Comparison of ENCODE assay signal across 15 cellular contexts in genomic region chr10:88110822-88111221, GRCh38.
DNase-seq lines count a peak whose midpoint lies in the region; ATAC-seq, FAIRE-seq and TF ChIP-seq lines count a peak whose summit lies in the region.
"Had no signal": no experiment of that assay in that cellular context is flagged by ENCODE, and none has a peak within 500 bp of the region (broad histone marks: within the 10 kb centered on the region; RNA-seq: fewer than 3 reads in every experiment).

No MANE protein-coding gene starts in this region.

- H3K9me3 ChIP-seq in mesodermal cell (ENCODE audit: control insufficient read depth, low read length): no peaks in the 10 kb centered on the region
- H3K9me3 ChIP-seq: sigmoid colon had no signal

- 100% methylated on average over 1 to 2 of the region's 3 CpGs for WGBS in mesodermal cell (ENCODE audit: insufficient coverage in 2 of 2), 2 experiments

- H3K4me1 Mint-ChIP-seq in GM23338: peaks cover 19% of the 10 kb centered on the region

- peaks cover 8% of the 10 kb centered on the region for H3K9me2 ChIP-seq in GM23338 (ENCODE audit: insufficient read depth)

- ATAC-seq in GM23338: no peak
- ATAC-seq: T-helper 17 cell had no signal

- peaks cover 15% of the 10 kb centered on the region for H3K4me1 ChIP-seq in ACC112 (ENCODE audit: control insufficient read depth, insufficient read depth, low read length, unreplicated experiment)
- H3K4me1 ChIP-seq in mesodermal cell (ENCODE audit: control insufficient read depth, insufficient read depth, low read length, poor library complexity, severe bottlenecking): peaks cover 23% of the 10 kb centered on the region
- no peaks in the 10 kb centered on the region; the same call in 1 of the 2 replicates for H3K4me1 ChIP-seq in GM23338 (ENCODE audit: insufficient read depth)
- H3K4me1 ChIP-seq: sigmoid colon had no signal

- peaks cover 2% of the 10 kb centered on the region for H3K27me3 Mint-ChIP-seq in GM23338 (ENCODE audit: insufficient read depth, low read depth, poor library complexity)
- H3K27me3 Mint-ChIP-seq: dendritic cell treated with granulocyte-macrophage colony-stimulating factor and Interleukin-4, amounts not matched to agents 40 ng/mL and 50 ng/mL, for 4 days; T-helper 17 cell had no signal

- H3K4me3 ChIP-seq in ACC112 (ENCODE audit: low read depth, low read length): peak overlapping the region; percentile 7; the same call in 1 of the 2 replicates
- no peak overlapping the region for H3K4me3 ChIP-seq in mesodermal cell (ENCODE audit: extremely low read depth, insufficient read depth, low read length, poor library complexity, severe bottlenecking)
- H3K4me3 ChIP-seq in GM23338: no peak overlapping the region
- H3K4me3 ChIP-seq: sigmoid colon had no signal

- DNase-seq in GM18507 (ENCODE audit: extremely low spot score, insufficient read length, low read depth): no peak
- peak; percentile 36 for DNase-seq in M059J (ENCODE audit: low read depth)
- no peak for DNase-seq in D341Med (ENCODE audit: low spot score)
- no peak for DNase-seq in NCI-H524 (lab: John Stamatoyannopoulos, UW)
- DNase-seq in GM23338 (ENCODE audit: low spot score): no peak
- no peak for DNase-seq in NCI-H82 treated with DMSO at 0.1 percent for 48 hours (lab: John Stamatoyannopoulos, UW; ENCODE audit: unreplicated experiment)
- DNase-seq: activated CD4-positive, alpha-beta T cell treated with anti-CD3 and anti-CD28 coated beads for 1 hour; glutamatergic neuron; midbrain; occipital lobe; sigmoid colon; T-helper 17 cell had no signal

- H3K4me3 Mint-ChIP-seq in GM23338: no peak overlapping the region
- H3K4me3 Mint-ChIP-seq: dendritic cell treated with granulocyte-macrophage colony-stimulating factor and Interleukin-4, amounts not matched to agents 40 ng/mL and 50 ng/mL, for 4 days; T-helper 17 cell had no signal

- no peaks in the 10 kb centered on the region for H3F3A ChIP-seq in GM23338 (replicated peaks; ENCODE audit: low read depth)

- H3K36me3 ChIP-seq in ACC112 (ENCODE audit: insufficient read depth, low read length) (no peaks in the 10 kb centered on the region), mesodermal cell (ENCODE audit: control insufficient read depth, insufficient read depth, low read length) (no peaks in the 10 kb centered on the region), GM23338 (ENCODE audit: insufficient read depth) (no peaks in the 10 kb centered on the region; the same call in 1 of the 2 replicates)
- H3K36me3 ChIP-seq: sigmoid colon had no signal

- no peaks in the 10 kb centered on the region for H4K20me1 ChIP-seq in GM23338 (replicated peaks; ENCODE audit: insufficient read depth)

- H3K4me2 ChIP-seq in GM23338: no peak overlapping the region

- peak overlapping the region; percentile 22; the same call in 1 of the 2 replicates for H3K27ac ChIP-seq in ACC112 (ENCODE audit: low read depth, low read length)
- H3K27ac ChIP-seq in mesodermal cell (ENCODE audit: low read depth, low read length, severe bottlenecking): peak overlapping the region; percentile 54
- no peak overlapping the region for H3K27ac ChIP-seq in GM23338 (ENCODE audit: low read depth)
- H3K27ac ChIP-seq: sigmoid colon had no signal

- no peaks in the 10 kb centered on the region for H3K79me2 ChIP-seq in ACC112 (ENCODE audit: control insufficient read depth, insufficient read depth, low read length, unreplicated experiment)
- no peaks in the 10 kb centered on the region for H3K79me2 ChIP-seq in GM23338 (replicated peaks; ENCODE audit: insufficient read depth)

- H3K27ac Mint-ChIP-seq in GM23338: no peak overlapping the region
- H3K27ac Mint-ChIP-seq: dendritic cell treated with granulocyte-macrophage colony-stimulating factor and Interleukin-4, amounts not matched to agents 40 ng/mL and 50 ng/mL, for 4 days; T-helper 17 cell had no signal

- no peak for TF ChIP-seq CTCF in GM23338 (conservative IDR thresholded peaks at IDR 0.05; ENCODE audit: low read depth in 2 of 2)

- H2AFZ ChIP-seq in ACC112 (ENCODE audit: low read length, unreplicated experiment) (no peak overlapping the region), GM23338 (no peak overlapping the region)

- H3K36me3 Mint-ChIP-seq in GM23338 (ENCODE audit: low read depth): no peaks in the 10 kb centered on the region

- H3K9me3 Mint-ChIP-seq in GM23338: no peaks in the 10 kb centered on the region
- H3K9me3 Mint-ChIP-seq: dendritic cell treated with granulocyte-macrophage colony-stimulating factor and Interleukin-4, amounts not matched to agents 40 ng/mL and 50 ng/mL, for 4 days had no signal

- no peaks in the 10 kb centered on the region for H3K27me3 ChIP-seq in ACC112 (ENCODE audit: insufficient read depth, low read length)
- H3K27me3 ChIP-seq in GM23338 (ENCODE audit: insufficient read depth): no peaks in the 10 kb centered on the region
- H3K27me3 ChIP-seq: sigmoid colon had no signal

- FAIRE-seq in GM18507 (lab: Jason Lieb, UNC): peak; percentile 96

TF ChIP-seq in GM23338, 12 proteins besides CTCF, POLR2A, EP300 and RAD21:
- no peak for TF ChIP-seq ZNF114 (CRISPR knock-in tag; IDR thresholded peaks at IDR 0.05)
- TF ChIP-seq EZH2 (IDR thresholded peaks at IDR 0.05; ENCODE audit: low read depth, unreplicated experiment): no peak
- TF ChIP-seq NANOG (IDR thresholded peaks at IDR 0.05; ENCODE audit: borderline replicate concordance): no peak
- TF ChIP-seq, protein P1, sequence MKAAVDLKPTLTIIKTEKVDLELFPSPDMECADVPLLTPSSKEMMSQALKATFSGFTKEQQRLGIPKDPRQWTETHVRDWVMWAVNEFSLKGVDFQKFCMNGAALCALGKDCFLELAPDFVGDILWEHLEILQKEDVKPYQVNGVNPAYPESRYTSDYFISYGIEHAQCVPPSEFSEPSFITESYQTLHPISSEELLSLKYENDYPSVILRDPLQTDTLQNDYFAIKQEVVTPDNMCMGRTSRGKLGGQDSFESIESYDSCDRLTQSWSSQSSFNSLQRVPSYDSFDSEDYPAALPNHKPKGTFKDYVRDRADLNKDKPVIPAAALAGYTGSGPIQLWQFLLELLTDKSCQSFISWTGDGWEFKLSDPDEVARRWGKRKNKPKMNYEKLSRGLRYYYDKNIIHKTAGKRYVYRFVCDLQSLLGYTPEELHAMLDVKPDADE (IDR thresholded peaks at IDR 0.05): no peak
- no peak for TF ChIP-seq POLR2AphosphoS5 (IDR thresholded peaks at IDR 0.05; ENCODE audit: low read depth)
- no peak for TF ChIP-seq ZNF462 (CRISPR knock-in tag; IDR thresholded peaks at IDR 0.05)
